Comparison of ENCODE assay signal across 27 cellular contexts in the genomic region with DNA sequence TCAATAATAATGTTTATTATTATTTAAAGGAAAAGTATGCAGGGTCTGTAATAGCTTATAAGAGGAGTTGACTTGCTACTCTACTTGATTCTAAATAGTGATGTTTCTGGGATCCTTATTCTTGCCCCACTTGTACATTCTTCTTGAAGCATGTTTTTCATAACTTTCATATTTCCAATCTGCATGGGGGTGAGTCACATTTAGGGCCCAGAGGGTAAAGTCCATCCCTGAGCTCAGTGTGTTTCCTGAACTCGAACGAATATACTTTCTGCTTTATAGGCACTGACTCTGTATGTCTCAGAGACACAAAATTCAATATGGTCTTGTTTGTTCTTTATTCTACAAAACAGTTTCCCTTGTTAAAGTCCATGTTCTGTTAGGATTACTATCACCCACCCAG.
DNase-seq lines count a peak whose midpoint lies in the region; ATAC-seq, FAIRE-seq and TF ChIP-seq lines count a peak whose summit lies in the region.
"Had no signal": no experiment of that assay in that cellular context is flagged by ENCODE, and none has a peak within 500 bp of the region (broad histone marks: within the 10 kb centered on the region; RNA-seq: fewer than 3 reads in every experiment).

No MANE protein-coding gene starts in this region.

- H3K4me3 ChIP-seq in brain microvascular endothelial cell (ENCODE audit: low read depth, low read length), result no peak overlapping the region
- H3K4me3 ChIP-seq in keratinocyte (ENCODE audit: control insufficient read depth in 2 of 3, extremely low read depth in 1 of 3, insufficient read depth in 2 of 3, low read depth in 1 of 3, low read length in 3 of 3), result no peak overlapping the region
- H3K4me3 ChIP-seq: BLaER1, cardiac muscle cell, Peyer's patch, SJCRH30, tibial nerve had no signal

- DNase-seq in AG08396 (ENCODE audit: low spot score) (peak; percentile 13), HFFc6 (no peak), brain microvascular endothelial cell (peak; percentile 27), keratinocyte (ENCODE audit: low read depth, low spot score) (no peak), CD1c-positive myeloid dendritic cell (ENCODE audit: extremely low spot score) (no peak), NCI-H226 (no peak)
- no peak for DNase-seq in effector CD4-positive, alpha-beta T cell
- DNase-seq: activated CD4-positive, alpha-beta T cell treated with anti-CD3 and anti-CD28 coated beads for 4 hours; activated CD8-positive, alpha-beta memory T cell treated with anti-CD3 and anti-CD28 coated beads, Interleukin-2, amount 10 ng/mL, durations not matched to agents 7 days and 5 days; activated naive CD4-positive, alpha-beta T cell treated with anti-CD3 and anti-CD28 coated beads for 36 hours; amygdala; COR-L47; left cardiac atrium; naive B cell; NCI-H1436; NCI-H510A treated with DMSO at 0.1 percent for 48 hours; nucleus accumbens; SJCRH30 had no signal

- peak overlapping the region; percentile 13; the same call in 1 of the 2 replicates for H3K4me3 Mint-ChIP-seq in HFFc6
- H3K4me3 Mint-ChIP-seq: activated CD8-positive, alpha-beta memory T cell treated with anti-CD3 and anti-CD28 coated beads, Interleukin-2, amount 10 ng/mL, durations not matched to agents 7 days and 5 days; activated naive CD4-positive, alpha-beta T cell treated with anti-CD3 and anti-CD28 coated beads for 36 hours; naive B cell; T-helper 1 cell treated with Interleukin-12 subunit alpha and Interleukin-12 subunit beta and Interleukin-4 antibody, amounts not matched to agents 30 μg/mL and 1 μg/mL, for 36 hours had no signal

- H4K20me1 ChIP-seq in keratinocyte (ENCODE audit: control insufficient read depth, extremely low read depth, insufficient read depth, low read length), result no peaks in the 10 kb centered on the region
- H4K20me1 ChIP-seq: BLaER1 had no signal

- peak overlapping the region; percentile 8 for H2AFZ ChIP-seq in keratinocyte (ENCODE audit: control insufficient read depth, low read length)

- no peak overlapping the region for H3K27ac Mint-ChIP-seq in HFFc6
- H3K27ac Mint-ChIP-seq: activated CD8-positive, alpha-beta memory T cell treated with anti-CD3 and anti-CD28 coated beads, Interleukin-2, amount 10 ng/mL, durations not matched to agents 7 days and 5 days; activated naive CD4-positive, alpha-beta T cell treated with anti-CD3 and anti-CD28 coated beads for 36 hours; naive B cell; T-helper 1 cell treated with Interleukin-12 subunit alpha and Interleukin-12 subunit beta and Interleukin-4 antibody, amounts not matched to agents 30 μg/mL and 1 μg/mL, for 36 hours had no signal

- no peaks in the 10 kb centered on the region for H3K9me1 ChIP-seq in keratinocyte (ENCODE audit: control insufficient read depth, extremely low read depth, insufficient read depth, low read length)

- no peak overlapping the region for H3K9ac ChIP-seq in keratinocyte (ENCODE audit: control insufficient read depth, extremely low read depth, insufficient read depth, low read length)
- H3K9ac ChIP-seq: BLaER1, KMS-11 had no signal

- no peak for FAIRE-seq in keratinocyte (lab: Jason Lieb, UNC)
- FAIRE-seq: A204.1, HTR-8/SVneo had no signal

- H3K27ac ChIP-seq in brain microvascular endothelial cell, result no peak overlapping the region
- no peak overlapping the region for H3K27ac ChIP-seq in keratinocyte (ENCODE audit: control insufficient read depth, insufficient read depth, low read length)
- H3K27ac ChIP-seq: BLaER1, cardiac muscle cell, KMS-11, Peyer's patch, SJCRH30, tibial nerve had no signal

- no peaks in the 10 kb centered on the region for H3K79me2 ChIP-seq in keratinocyte (ENCODE audit: control insufficient read depth, insufficient read depth, low read length)

- no peaks in the 10 kb centered on the region for H3K9me3 ChIP-seq in keratinocyte (ENCODE audit: control insufficient read depth, low read depth, low read length)
- H3K9me3 ChIP-seq: BLaER1, Peyer's patch, SJCRH30, tibial nerve had no signal

- H3K27me3 Mint-ChIP-seq in HFFc6 (ENCODE audit: insufficient read depth), result no peaks in the 10 kb centered on the region
- H3K27me3 Mint-ChIP-seq: activated CD8-positive, alpha-beta memory T cell treated with anti-CD3 and anti-CD28 coated beads, Interleukin-2, amount 10 ng/mL, durations not matched to agents 7 days and 5 days had no signal

- H3K36me3 Mint-ChIP-seq in HFFc6 (ENCODE audit: low read depth), result no peaks in the 10 kb centered on the region
- H3K36me3 Mint-ChIP-seq: activated CD8-positive, alpha-beta memory T cell treated with anti-CD3 and anti-CD28 coated beads, Interleukin-2, amount 10 ng/mL, durations not matched to agents 7 days and 5 days; naive B cell had no signal

- no peak for ATAC-seq in HG02973 (IDR thresholded peaks at IDR 0.05; ENCODE audit: unreplicated experiment)
- ATAC-seq: activated CD8-positive, alpha-beta memory T cell treated with anti-CD3 and anti-CD28 coated beads, Interleukin-2, amount 10 ng/mL, durations not matched to agents 7 days and 5 days; left cardiac atrium had no signal

- TF ChIP-seq CTCF in HFFc6 (IDR thresholded peaks at IDR 0.05), result no peak
- no peak for TF ChIP-seq CTCF in brain microvascular endothelial cell (IDR thresholded peaks at IDR 0.05; ENCODE audit: low read depth, low read length, missing control alignments)
- no peak for TF ChIP-seq CTCF in keratinocyte (optimal IDR thresholded peaks at IDR 0.05 in 1 of 3, IDR thresholded peaks at IDR 0.05 in 1 of 3, conservative IDR thresholded peaks at IDR 0.05 in 1 of 3; ENCODE audit: extremely low read depth in 1 of 3, insufficient read depth in 2 of 3, low read length in 3 of 3)

- dilution Hi-C loops in keratinocyte (cut with MboI; ENCODE audit: extremely low pct_ligation_motif_present, low sequenced_read_pairs), result no loop called here

- H3K9me3 Mint-ChIP-seq in HFFc6, result no peaks in the 10 kb centered on the region
- H3K9me3 Mint-ChIP-seq: T-helper 1 cell treated with Interleukin-12 subunit alpha and Interleukin-12 subunit beta and Interleukin-4 antibody, amounts not matched to agents 30 μg/mL and 1 μg/mL, for 36 hours had no signal

- in situ Hi-C loops in brain microvascular endothelial cell (cut with HindIII; ENCODE audit: low pct_ligation_motif_present, low sequenced_read_pairs), result no loop called here

- H3K36me3 ChIP-seq in brain microvascular endothelial cell (replicated peaks), result no peaks in the 10 kb centered on the region
- no peaks in the 10 kb centered on the region for H3K36me3 ChIP-seq in keratinocyte (ENCODE audit: control insufficient read depth in 2 of 2, extremely low read depth in 1 of 2, insufficient read depth in 2 of 2, low read length in 2 of 2)
- H3K36me3 ChIP-seq: BLaER1, cardiac muscle cell, Peyer's patch, SJCRH30, tibial nerve had no signal

- no peak overlapping the region for H3K4me2 ChIP-seq in keratinocyte (ENCODE audit: control insufficient read depth, extremely low read depth, insufficient read depth, low read depth, low read length)
- H3K4me2 ChIP-seq: BLaER1, KMS-11 had no signal

- H3K27me3 ChIP-seq in brain microvascular endothelial cell (replicated peaks), result no peaks in the 10 kb centered on the region
- no peaks in the 10 kb centered on the region for H3K27me3 ChIP-seq in keratinocyte (ENCODE audit: control insufficient read depth, extremely low read depth, insufficient read depth, low read length)
- H3K27me3 ChIP-seq: BLaER1, cardiac muscle cell, Peyer's patch, SJCRH30, tibial nerve had no signal

- H3K4me1 Mint-ChIP-seq in HFFc6 (ENCODE audit: low read depth), result peaks cover 32% of the 10 kb centered on the region
- H3K4me1 Mint-ChIP-seq: activated CD8-positive, alpha-beta memory T cell treated with anti-CD3 and anti-CD28 coated beads, Interleukin-2, amount 10 ng/mL, durations not matched to agents 7 days and 5 days; naive B cell had no signal

- H3K4me1 ChIP-seq in keratinocyte (ENCODE audit: control insufficient read depth, extremely low read depth, insufficient read depth, low read length), result no peaks in the 10 kb centered on the region
- H3K4me1 ChIP-seq: BLaER1, Peyer's patch, SJCRH30, tibial nerve had no signal

Comparison
In these comparisons a context has a peak if more than half of its experiments do, and no peak if none do; other contexts are left out.
1. DNase-seq: peak in AG08396 (single experiment) and brain microvascular endothelial cell (single experiment); none in HFFc6 (single experiment), keratinocyte (single experiment), CD1c-positive myeloid dendritic cell (single experiment), NCI-H226 (single experiment) and effector CD4-positive, alpha-beta T cell (single experiment).